8 cellular contexts compared by ENCODE assay signal in genomic region chr17:68292689-68293040, GRCh38. TPM values are rescaled to one million over a fixed set of nuclear protein-coding genes. Genes with fewer than 3 reads are reported as not detected.
DNase-seq lines count a peak whose midpoint lies in the region; ATAC-seq, FAIRE-seq and TF ChIP-seq lines count a peak whose summit lies in the region.

No MANE protein-coding gene starts in this region.

- no peak for ATAC-seq in activated B cell treated with CpG ODN at 0.5 μM for 24 hours (ENCODE audit: low read depth)
- no peak for ATAC-seq in HG03432 (IDR thresholded peaks at IDR 0.05; ENCODE audit: unreplicated experiment)
- ATAC-seq in HG02642 (IDR thresholded peaks at IDR 0.05; ENCODE audit: poor library complexity, unreplicated experiment), result no peak

- H3K27me3 Mint-ChIP-seq in activated T-cell treated with anti-CD3 and anti-CD28 coated beads, Interleukin-2, amount 50 U/mL, for 24 hours, result no peaks in the 10 kb centered on the region
- H3K27me3 Mint-ChIP-seq in activated B cell treated with CpG ODN at 0.5 μM for 24 hours, result no peaks in the 10 kb centered on the region

- peak overlapping the region; percentile 82 for H3K4me3 Mint-ChIP-seq in activated T-cell treated with anti-CD3 and anti-CD28 coated beads, Interleukin-2, amount 50 U/mL, for 24 hours
- H3K4me3 Mint-ChIP-seq in activated B cell treated with CpG ODN at 0.5 μM for 24 hours, result peak overlapping the region; percentile 84

- intact Hi-C loops in activated B cell treated with CpG ODN at 0.5 μM for 24 hours (cut with micrococcal nuclease) (loop anchor here (1.0 to 5.0 kb wide), 10 partner anchors 22 to 1035 kb away; partner anchors contain the start of gene ABCA5), kidney (cut with DNase I) (no loop called here)

- H3K27ac ChIP-seq in kidney (ENCODE audit: low read depth in 2 of 2, low read length in 2 of 2) (peak overlapping the region in 1 of 2 donors; percentile 41), temporal lobe (ENCODE audit: low read depth, low read length) (peak overlapping the region; percentile 65)

- DNase-seq in activated T-cell treated with anti-CD3 and anti-CD28 coated beads, Interleukin-2, amount 50 U/mL, for 24 hours, result no peak
- DNase-seq in activated T-cell treated with anti-CD3 and anti-CD28 coated beads, Interleukin-2, amount 50 U/mL, for 1 hour, result no peak
- DNase-seq in activated B cell treated with CpG ODN at 0.5 μM for 24 hours (no peak), kidney (no peak)
- no peak for DNase-seq in effector CD4-positive, alpha-beta T cell

- peaks cover 0 to 6% of the 10 kb centered on the region in 2 donors for H3K4me1 ChIP-seq in kidney (ENCODE audit: control insufficient read depth in 1 of 2, insufficient read depth in 1 of 2, low read depth in 1 of 2, low read length in 2 of 2)

- no peak for FAIRE-seq in kidney (lab: Jason Lieb, UNC)

- H3K27ac Mint-ChIP-seq in activated T-cell treated with anti-CD3 and anti-CD28 coated beads, Interleukin-2, amount 50 U/mL, for 24 hours, result peak overlapping the region; percentile 88
- H3K27ac Mint-ChIP-seq in activated B cell treated with CpG ODN at 0.5 μM for 24 hours, result peak overlapping the region; percentile 83

- POLR2A ChIA-PET in activated B cell treated with CpG ODN at 0.5 μM for 24 hours (lab: Charles Lee), result interaction anchor here (0.7 to 6.8 kb wide), 18 partner anchors 11 to 575 kb away, joined by 3 to 63 read pairs (median 14); partner anchors contain the start of genes NOL11 and WIPI1

- peaks cover 17% of the 10 kb centered on the region for H3K36me3 Mint-ChIP-seq in activated T-cell treated with anti-CD3 and anti-CD28 coated beads, Interleukin-2, amount 50 U/mL, for 24 hours (ENCODE audit: low read depth)
- H3K36me3 Mint-ChIP-seq in activated B cell treated with CpG ODN at 0.5 μM for 24 hours (ENCODE audit: low read depth), result peaks cover 3% of the 10 kb centered on the region

- peaks cover 71% of the 10 kb centered on the region for H3K4me1 Mint-ChIP-seq in activated T-cell treated with anti-CD3 and anti-CD28 coated beads, Interleukin-2, amount 50 U/mL, for 24 hours (ENCODE audit: low read depth)
- peaks cover 42% of the 10 kb centered on the region for H3K4me1 Mint-ChIP-seq in activated B cell treated with CpG ODN at 0.5 μM for 24 hours

- no peaks in the 10 kb centered on the region for H3K9me3 ChIP-seq in kidney (ENCODE audit: control insufficient read depth in 1 of 2, low read length in 2 of 2)

- no peak for TF ChIP-seq CTCF in activated B cell treated with CpG ODN at 0.5 μM for 24 hours (IDR thresholded peaks at IDR 0.05)
- no peak for TF ChIP-seq CTCF in kidney (IDR thresholded peaks at IDR 0.05; ENCODE audit: borderline replicate concordance, extremely low read depth, insufficient read depth)

- H3K4me3 ChIP-seq in kidney (ENCODE audit: low read length in 2 of 2), result peak overlapping the region; percentile 59 to 67

- CTCF ChIA-PET in activated B cell treated with CpG ODN at 0.5 μM for 24 hours (lab: Charles Lee), result interaction anchor here (2.2 kb wide), 1 partner anchor 106 kb away, joined by 13 read pairs; no protein-coding TSS in a partner anchor

- H3K36me3 ChIP-seq in kidney (ENCODE audit: control insufficient read depth in 1 of 2, insufficient read depth in 2 of 2, low read length in 2 of 2), result no peaks in the 10 kb centered on the region

- no peak overlapping the region for H3K9ac ChIP-seq in kidney (ENCODE audit: low read length in 2 of 2)

- H3K9me3 Mint-ChIP-seq in activated T-cell treated with anti-CD3 and anti-CD28 coated beads, Interleukin-2, amount 50 U/mL, for 24 hours, result no peaks in the 10 kb centered on the region
- no peaks in the 10 kb centered on the region for H3K9me3 Mint-ChIP-seq in activated B cell treated with CpG ODN at 0.5 μM for 24 hours

RNA-seq across cellular contexts. Expression of gene ARSG, which starts 1.4 kb away (rescaled TPM):
- total RNA-seq in activated B cell treated with CpG ODN at 0.5 μM for 24 hours (15.5 and 19.6 TPM in 2 replicates), kidney (12.6 TPM), temporal lobe (3.2 TPM)
- polyA plus RNA-seq in kidney (ENCODE audit: insufficient read depth, low read depth, low replicate concordance), result 5.0 TPM

RNA-seq across cellular contexts. Expression of gene SLC16A6, which starts 1.7 kb away (rescaled TPM):
- total RNA-seq in activated B cell treated with CpG ODN at 0.5 μM for 24 hours, result 10.2 and 11.0 TPM in 2 replicates
- 3.6 TPM for total RNA-seq in kidney
- polyA plus RNA-seq in kidney (ENCODE audit: insufficient read depth, low read depth, low replicate concordance), result 0.82 TPM
- total RNA-seq in temporal lobe, result 2.7 TPM

RNA-seq across cellular contexts. Expression of gene AMZ2, which starts 44.8 kb away (rescaled TPM):
- total RNA-seq in activated B cell treated with CpG ODN at 0.5 μM for 24 hours (42.1 and 55.4 TPM in 2 replicates), kidney (48.6 TPM), temporal lobe (50.4 TPM)
- 90.9 TPM for polyA plus RNA-seq in kidney (ENCODE audit: insufficient read depth, low read depth, low replicate concordance)
